In the genomic region with DNA sequence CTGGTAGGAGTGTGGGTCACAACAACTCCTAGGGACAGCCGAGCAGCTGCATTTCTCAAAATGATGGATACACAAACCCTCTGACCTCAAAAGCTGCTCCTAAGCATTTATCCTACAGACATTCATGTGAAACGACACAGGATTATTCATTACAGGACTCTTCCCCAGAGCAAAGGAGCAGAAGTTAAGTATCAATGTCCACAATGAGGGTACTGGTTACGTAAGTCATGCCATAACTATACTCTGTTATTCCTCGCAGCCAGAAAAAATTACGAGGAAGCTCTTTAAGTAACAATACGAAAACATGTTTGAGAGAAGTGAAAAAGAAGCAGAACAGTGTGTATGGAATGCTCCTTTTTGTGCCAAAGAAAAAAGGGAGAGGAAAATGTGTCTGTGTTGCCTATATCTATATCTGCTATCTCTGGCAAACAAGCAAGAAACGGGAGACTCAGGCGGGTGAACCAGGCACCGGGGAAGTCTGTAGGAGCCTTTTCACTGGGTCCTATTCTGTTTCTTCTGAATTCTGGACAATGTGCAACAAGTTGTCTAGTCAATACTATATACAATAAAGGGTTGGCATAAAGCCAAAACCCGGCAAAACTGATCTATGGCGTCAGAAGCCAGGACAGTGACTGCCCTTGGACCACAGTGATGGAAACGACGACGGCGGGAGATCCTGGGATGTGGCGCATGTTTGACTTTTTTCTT, we compare ENCODE assay signal across 8 cellular contexts. TPM values are rescaled to one million over a fixed set of nuclear protein-coding genes. Genes with fewer than 3 reads are reported as not detected.
DNase-seq lines count a peak whose midpoint lies in the region; ATAC-seq and TF ChIP-seq lines count a peak whose summit lies in the region.

No MANE protein-coding gene starts in this region.

- H3K4me1 ChIP-seq in HUES6 (ENCODE audit: control insufficient read depth, insufficient read depth, low read length) = peaks cover 31% of the 10 kb centered on the region
- peaks cover 29% of the 10 kb centered on the region for H3K4me1 ChIP-seq in body of pancreas
- peaks cover 2% of the 10 kb centered on the region for H3K4me1 ChIP-seq in mesodermal cell (ENCODE audit: control insufficient read depth, insufficient read depth, low read length, poor library complexity, severe bottlenecking)

- DNase-seq in AG04449 (ENCODE audit: low read depth, low spot score) (no peak), body of pancreas (no peak), AML-193 (lab: John Stamatoyannopoulos, UW) (no peak), NCI-H1436 treated with DMSO at 0.1 percent for 48 hours (lab: John Stamatoyannopoulos, UW) (no peak), 8988T (no peak), HCEC 1CT (no peak)

- TF ChIP-seq CTCF in AG04449 (IDR thresholded peaks at IDR 0.05; ENCODE audit: insufficient read depth, low read length, missing control alignments) = no peak
- TF ChIP-seq CTCF in body of pancreas (IDR thresholded peaks at IDR 0.05) = no peak

- H3K36me3 ChIP-seq in HUES6 (ENCODE audit: control insufficient read depth, insufficient read depth, low read length) (peaks cover 8% of the 10 kb centered on the region), body of pancreas (replicated peaks in 1 of 2; ENCODE audit: insufficient read depth in 1 of 2, low read depth in 2 of 2) (no peaks in the 10 kb centered on the region), mesodermal cell (ENCODE audit: control insufficient read depth, insufficient read depth, low read length) (peaks cover 1% of the 10 kb centered on the region)

- H3K9me3 ChIP-seq in HUES6 (ENCODE audit: control insufficient read depth, insufficient read depth, low read depth, low read length) (no peaks in the 10 kb centered on the region), body of pancreas (no peaks in the 10 kb centered on the region), mesodermal cell (ENCODE audit: control insufficient read depth, low read length) (no peaks in the 10 kb centered on the region)

- TF ChIP-seq POLR2A in body of pancreas (IDR thresholded peaks at IDR 0.05) = no peak

- H3K4me3 ChIP-seq in AG04449 (ENCODE audit: low read depth, low read length) = peak overlapping the region; percentile 98
- H3K4me3 ChIP-seq in HUES6 (ENCODE audit: low read depth, low read length) = peak overlapping the region; percentile 66
- H3K4me3 ChIP-seq in body of pancreas = peak overlapping the region in 1 of 2 donors; percentile 75
- peak overlapping the region; percentile 66 for H3K4me3 ChIP-seq in mesodermal cell (ENCODE audit: extremely low read depth, insufficient read depth, low read length, poor library complexity, severe bottlenecking)

- CTCF ChIA-PET in AG04449 (lab: Yijun Ruan, JAX) = interaction anchor here (0.7 to 3.4 kb wide), 13 partner anchors 8 to 320 kb away, joined by 3 to 30 read pairs (median 3); partner anchors contain the start of genes DNAAF3 and ZNF628

- H3K27me3 ChIP-seq in HUES6 (ENCODE audit: control insufficient read depth, insufficient read depth, low read length) (peaks cover 31% of the 10 kb centered on the region), body of pancreas (no peaks in the 10 kb centered on the region)

- intact Hi-C loops in body of pancreas (cut with DNase I) = no loop called here

- POLR2A ChIA-PET in AG04449 (lab: Yijun Ruan, JAX) = no interaction called here

- ATAC-seq in body of pancreas = no peak

- H3K9ac ChIP-seq in HUES6 (ENCODE audit: low read length) = no peak overlapping the region

- H3K27ac ChIP-seq in HUES6 (ENCODE audit: low read depth, low read length) = no peak overlapping the region
- peak overlapping the region in 3 of 4 donors; percentile 90 to 97 (median 93) for H3K27ac ChIP-seq in body of pancreas
- H3K27ac ChIP-seq in mesodermal cell (ENCODE audit: low read depth, low read length, severe bottlenecking) = no peak overlapping the region

- 20 to 22% methylated on average over 16 of the region's 16 CpGs for WGBS in body of pancreas, 2 donors
- WGBS in mesodermal cell (ENCODE audit: insufficient coverage in 2 of 2), 2 experiments = 78 to 87% methylated on average over 11 to 14 of the region's 16 CpGs

RNA-seq across cellular contexts. Expression of gene ISOC2, which starts 1.3 kb away (rescaled TPM):
- 10 to 100 TPM; 38.4 to 75.8 TPM for total RNA-seq in body of pancreas
- 39.8 TPM for polyA plus RNA-seq in mesodermal cell (2013, experiment 1 of 2)
- 34.2 TPM for polyA plus RNA-seq in mesodermal cell (2013, experiment 2 of 2)

RNA-seq across cellular contexts. Expression of gene C19orf85, which starts 4.4 kb away (rescaled TPM):
- not detected for total RNA-seq in body of pancreas
- not detected for polyA plus RNA-seq in mesodermal cell (2013, experiment 1 of 2)
- polyA plus RNA-seq in mesodermal cell (2013, experiment 2 of 2) = not detected

RNA-seq across cellular contexts. Expression of gene ZNF628, which starts 16.3 kb away (rescaled TPM):
- 1 to 10 TPM; 3.4 to 8.2 TPM for total RNA-seq in body of pancreas
- polyA plus RNA-seq in mesodermal cell (2013, experiment 1 of 2) = 7.1 TPM
- 7.0 TPM for polyA plus RNA-seq in mesodermal cell (2013, experiment 2 of 2)

RNA-seq across cellular contexts. Expression of gene SHISA7, which starts 17.0 kb away (rescaled TPM):
- not detected for total RNA-seq in body of pancreas
- polyA plus RNA-seq in mesodermal cell (2013, experiment 1 of 2) = 0.29 TPM
- 0.15 TPM for polyA plus RNA-seq in mesodermal cell (2013, experiment 2 of 2)

RNA-seq across cellular contexts. Expression of gene NAT14, which starts 24.9 kb away (rescaled TPM):
- total RNA-seq in body of pancreas = 1 to 10 TPM; 4.2 to 8.2 TPM
- polyA plus RNA-seq in mesodermal cell (2013, experiment 1 of 2) = 52.4 TPM
- polyA plus RNA-seq in mesodermal cell (2013, experiment 2 of 2) = 50.0 TPM

Comparison
In these comparisons a context has a peak if more than half of its experiments do, and no peak if none do; other contexts are left out.
1. H3K27ac ChIP-seq: peak in body of pancreas (3 of 4); none in HUES6 (single experiment) and mesodermal cell (single experiment).